Comparison of ENCODE assay signal across 8 cellular contexts in genomic region chr10:61897671-61898434, GRCh38. TPM values are rescaled to one million over a fixed set of nuclear protein-coding genes. Genes with fewer than 3 reads are reported as not detected.
DNase-seq lines count a peak whose midpoint lies in the region; ATAC-seq lines count a peak whose summit lies in the region.

No MANE protein-coding gene starts in this region.

- peaks cover 36% of the 10 kb centered on the region for H3K4me1 Mint-ChIP-seq in stimulated activated memory B cell treated with anti-CD40 and anti-IgM and Interleukin-4, amounts not matched to agents 10 μg/mL and 1 μg/mL and 100 μg/mL, for 72 hours

- H3K4me3 Mint-ChIP-seq in stimulated activated memory B cell treated with anti-CD40 and anti-IgM and Interleukin-4, amounts not matched to agents 10 μg/mL and 1 μg/mL and 100 μg/mL, for 72 hours: peak overlapping the region; percentile 93

- H3K36me3 Mint-ChIP-seq in stimulated activated memory B cell treated with anti-CD40 and anti-IgM and Interleukin-4, amounts not matched to agents 10 μg/mL and 1 μg/mL and 100 μg/mL, for 72 hours: peaks cover 7% of the 10 kb centered on the region

- no peak for ATAC-seq in stimulated activated memory B cell treated with anti-CD40 and anti-IgM and Interleukin-4, amounts not matched to agents 10 μg/mL and 1 μg/mL and 100 μg/mL, for 72 hours
- no peak for ATAC-seq in HG03520 (IDR thresholded peaks at IDR 0.05; ENCODE audit: unreplicated experiment)

- H3K27ac Mint-ChIP-seq in stimulated activated memory B cell treated with anti-CD40 and anti-IgM and Interleukin-4, amounts not matched to agents 10 μg/mL and 1 μg/mL and 100 μg/mL, for 72 hours: peak overlapping the region; percentile 100

- no peaks in the 10 kb centered on the region for H3K9me3 Mint-ChIP-seq in stimulated activated memory B cell treated with anti-CD40 and anti-IgM and Interleukin-4, amounts not matched to agents 10 μg/mL and 1 μg/mL and 100 μg/mL, for 72 hours

- DNase-seq in NCI-H748 (lab: John Stamatoyannopoulos, UW; ENCODE audit: unreplicated experiment) (peak; percentile 37), NCI-H748 treated with DMSO at 0.1 percent for 48 hours (lab: John Stamatoyannopoulos, UW) (no peak), OCI-M1 (lab: John Stamatoyannopoulos, UW) (peak; percentile 89), cerebellum (ENCODE audit: low spot score) (peak; percentile 61), left kidney (ENCODE audit: low read depth, low spot score) (peak; percentile 84), NCI-H526 (lab: John Stamatoyannopoulos, UW) (no peak)

- no peaks in the 10 kb centered on the region for H3K27me3 Mint-ChIP-seq in stimulated activated memory B cell treated with anti-CD40 and anti-IgM and Interleukin-4, amounts not matched to agents 10 μg/mL and 1 μg/mL and 100 μg/mL, for 72 hours

RNA-seq across cellular contexts. Expression of gene ARID5B, which starts 3.6 kb away (rescaled TPM):
- total RNA-seq in cerebellum: 27.4 TPM

Comparison
In these comparisons a context has a peak if more than half of its experiments do, and no peak if none do; other contexts are left out.
1. DNase-seq: peak in NCI-H748 (single experiment), OCI-M1 (single experiment), cerebellum (single experiment) and left kidney (single experiment); none in NCI-H748 treated with DMSO at 0.1 percent for 48 hours (single experiment) and NCI-H526 (0 of 2).